ENCODE assay signal across 10 cellular contexts in the genomic region with DNA sequence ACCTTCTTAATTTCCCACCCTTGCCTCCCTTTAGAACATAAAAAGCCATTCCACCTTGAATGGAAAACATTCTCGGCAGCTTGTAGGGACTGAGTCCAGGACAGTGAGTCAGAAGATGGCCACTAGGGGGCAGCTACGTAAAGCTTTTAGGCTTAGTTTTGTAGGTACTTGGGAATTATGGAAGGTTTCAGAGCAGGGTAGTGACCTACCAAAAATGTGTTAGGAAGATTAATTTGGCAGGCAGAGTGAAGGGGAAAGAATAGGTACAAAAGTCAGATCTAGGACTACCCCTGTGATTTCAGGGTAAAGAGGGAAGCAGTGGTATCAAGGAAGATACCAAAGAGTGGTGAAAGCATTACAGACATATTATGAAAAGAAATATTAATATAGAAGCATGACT.
DNase-seq lines count a peak whose midpoint lies in the region; ATAC-seq and TF ChIP-seq lines count a peak whose summit lies in the region.
"Had no signal": no experiment of that assay in that cellular context is flagged by ENCODE, and none has a peak within 500 bp of the region (broad histone marks: within the 10 kb centered on the region; RNA-seq: fewer than 3 reads in every experiment).

No MANE protein-coding gene starts in this region.

- no peaks in the 10 kb centered on the region for H3K27me3 ChIP-seq in IMR-90 (ENCODE audit: control insufficient read depth, insufficient read depth, low read length)
- no peaks in the 10 kb centered on the region for H3K27me3 ChIP-seq in colonic mucosa
- H3K27me3 ChIP-seq: BLaER1 treated with 17β-estradiol and CSF1 and Interleukin-3, amounts not matched to agents 10 nM and 100 nM had no signal

- H3K9me1 ChIP-seq in IMR-90 (ENCODE audit: insufficient read depth, low read length): 0 out of 2 replicates have a peak, but pooled peaks cover 4% of the 10 kb centered on the region

- no peak overlapping the region for H3K27ac Mint-ChIP-seq in stimulated activated naive B cell treated with anti-CD40 and anti-IgM and Interleukin-4, amounts not matched to agents 10 μg/mL and 1 μg/mL and 100 μg/mL, for 72 hours

- H3K79me1 ChIP-seq in IMR-90 (ENCODE audit: low read depth in 1 of 2, low read length in 2 of 2): no peaks in the 10 kb centered on the region

- H3K9ac ChIP-seq in IMR-90 (ENCODE audit: low read depth, low read length): no peak overlapping the region
- no peak overlapping the region for H3K9ac ChIP-seq in colonic mucosa (ENCODE audit: low read depth in 2 of 2, low read length in 2 of 2)
- H3K9ac ChIP-seq: BLaER1 treated with 17β-estradiol and CSF1 and Interleukin-3, amounts not matched to agents 10 nM and 100 nM had no signal

- peak; percentile 43 for DNase-seq in NCI-H2029 (lab: John Stamatoyannopoulos, UW)
- no peak for DNase-seq in NCI-H2029 treated with DMSO at 0.1 percent for 48 hours (lab: John Stamatoyannopoulos, UW)
- peak; percentile 70 for DNase-seq in IMR-90
- peak; percentile 13 for DNase-seq in RWPE1 (ENCODE audit: low spot score)
- DNase-seq in colonic mucosa: peak; percentile 85
- peak; percentile 75 to 94 for DNase-seq in lower leg skin (ENCODE audit: low spot score in 2 of 2)
- DNase-seq in stimulated activated naive B cell treated with anti-CD40 and anti-IgM and Interleukin-4, amounts not matched to agents 10 μg/mL and 1 μg/mL and 100 μg/mL, for 72 hours: peak; percentile 9

- peaks cover 0 to 2% of the 10 kb centered on the region in 2 donors for H3K9me3 Mint-ChIP-seq in stimulated activated naive B cell treated with anti-CD40 and anti-IgM and Interleukin-4, amounts not matched to agents 10 μg/mL and 1 μg/mL and 100 μg/mL, for 72 hours

- H3K4me3 Mint-ChIP-seq in stimulated activated naive B cell treated with anti-CD40 and anti-IgM and Interleukin-4, amounts not matched to agents 10 μg/mL and 1 μg/mL and 100 μg/mL, for 72 hours: no peak overlapping the region

- H4K20me1 ChIP-seq in IMR-90 (ENCODE audit: insufficient read depth, low read length): no peaks in the 10 kb centered on the region
- H4K20me1 ChIP-seq: BLaER1 treated with 17β-estradiol and CSF1 and Interleukin-3, amounts not matched to agents 10 nM and 100 nM had no signal

- H3K18ac ChIP-seq in IMR-90 (ENCODE audit: low read depth, low read length): no peak overlapping the region

- no peaks in the 10 kb centered on the region for H3K36me3 ChIP-seq in IMR-90 (ENCODE audit: control insufficient read depth, insufficient read depth, low read length)
- H3K36me3 ChIP-seq in colonic mucosa: no peaks in the 10 kb centered on the region
- H3K36me3 ChIP-seq: BLaER1 treated with 17β-estradiol and CSF1 and Interleukin-3, amounts not matched to agents 10 nM and 100 nM had no signal

- peak; percentile 68 for ATAC-seq in GM21576 (IDR thresholded peaks at IDR 0.05; ENCODE audit: unreplicated experiment)
- ATAC-seq in IMR-90 (ENCODE audit: low read depth): peak; percentile 77
- peak; percentile 63 to 65 for ATAC-seq in stimulated activated naive B cell treated with anti-CD40 and anti-IgM and Interleukin-4, amounts not matched to agents 10 μg/mL and 1 μg/mL and 100 μg/mL, for 72 hours (replicated peaks)

- no peak overlapping the region for H2AK5ac ChIP-seq in IMR-90 (ENCODE audit: low read depth, low read length)

- WGBS in IMR-90 (ENCODE audit: extremely low coverage in 2 of 2, insufficient read length in 1 of 2), 2 experiments: 13% methylated on average over 1 of the region's 2 CpGs; no CpG with 5 or more reads in 1 of the 2 experiments
- WGBS in lower leg skin, 2 donors: 7 to 8% methylated on average over 2 of the region's 2 CpGs

- no TSS peak for BruUV-seq in IMR-90 (replicated peaks; lab: Mats Ljungman, UMichigan)

- peak; percentile 85 for TF ChIP-seq RAD21 in IMR-90 (IDR thresholded peaks at IDR 0.05; ENCODE audit: low read length)

- no peaks in the 10 kb centered on the region for H3K4me1 Mint-ChIP-seq in stimulated activated naive B cell treated with anti-CD40 and anti-IgM and Interleukin-4, amounts not matched to agents 10 μg/mL and 1 μg/mL and 100 μg/mL, for 72 hours

- H2BK5ac ChIP-seq in IMR-90 (ENCODE audit: low read depth, low read length, poor library complexity, severe bottlenecking): no peak overlapping the region

- H4K8ac ChIP-seq in IMR-90 (ENCODE audit: low read depth in 2 of 2, low read length in 2 of 2): no peak overlapping the region

- no peaks in the 10 kb centered on the region; the same call in 1 of the 2 replicates for H3K4me1 ChIP-seq in IMR-90 (ENCODE audit: control insufficient read depth, insufficient read depth, low read length)
- H3K4me1 ChIP-seq in colonic mucosa: no peaks in the 10 kb centered on the region
- H3K4me1 ChIP-seq: BLaER1 treated with 17β-estradiol and CSF1 and Interleukin-3, amounts not matched to agents 10 nM and 100 nM had no signal

- dilution Hi-C loops in IMR-90 (cut with HindIII; ENCODE audit: low sequenced_read_pairs, unreplicated experiment): no loop called here

- H3K56ac ChIP-seq in IMR-90 (ENCODE audit: extremely low read depth, insufficient read depth, low read length): no peak overlapping the region

- H4K5ac ChIP-seq in IMR-90 (ENCODE audit: low read depth, low read length): no peak overlapping the region

- intact Hi-C loops in IMR-90 (cut with micrococcal nuclease): loop anchor here (1.0 to 5.0 kb wide), 3 partner anchors 98 to 685 kb away; no protein-coding TSS in a partner anchor
- intact Hi-C loops in colonic mucosa (cut with DNase I): loop anchor here (5.0 kb wide), 2 partner anchors 98 to 683 kb away; no protein-coding TSS in a partner anchor
- intact Hi-C loops in lower leg skin (cut with DNase I; ENCODE audit: low total_unique reads): no loop called here

- in situ Hi-C loops in IMR-90 (cut with MboI; ENCODE audit: low sequenced_read_pairs): loop anchor here (10.0 kb wide), 1 partner anchor 685 kb away; no protein-coding TSS in a partner anchor

- H3K9me3 ChIP-seq in IMR-90 (ENCODE audit: control insufficient read depth, insufficient read depth, low read length) (no peaks in the 10 kb centered on the region), colonic mucosa (no peaks in the 10 kb centered on the region)

- no peak overlapping the region for H3K4ac ChIP-seq in IMR-90 (ENCODE audit: low read depth, low read length)

- H3K27me3 Mint-ChIP-seq in stimulated activated naive B cell treated with anti-CD40 and anti-IgM and Interleukin-4, amounts not matched to agents 10 μg/mL and 1 μg/mL and 100 μg/mL, for 72 hours: peaks cover 0 to 8% of the 10 kb centered on the region in 2 donors

- H3K14ac ChIP-seq in IMR-90 (replicated peaks; ENCODE audit: low read depth, low read length): no peak overlapping the region

- no peaks in the 10 kb centered on the region for H3K36me3 Mint-ChIP-seq in stimulated activated naive B cell treated with anti-CD40 and anti-IgM and Interleukin-4, amounts not matched to agents 10 μg/mL and 1 μg/mL and 100 μg/mL, for 72 hours

- H3K23ac ChIP-seq in IMR-90 (ENCODE audit: low read depth, low read length): no peak overlapping the region

- TF ChIP-seq CTCF in IMR-90 (conservative IDR thresholded peaks at IDR 0.05; ENCODE audit: low read depth, low read length) (peak; percentile 74), RWPE1 (conservative IDR thresholded peaks at IDR 0.05; ENCODE audit: low read depth) (peak; percentile 68), colonic mucosa (IDR thresholded peaks at IDR 0.05) (peak; percentile 84), lower leg skin (IDR thresholded peaks at IDR 0.05) (peak in 1 of 3 donors; percentile 41)

- no peak overlapping the region for H4K91ac ChIP-seq in IMR-90 (ENCODE audit: insufficient read depth, low read depth, low read length)

- no peak overlapping the region for H2BK120ac ChIP-seq in IMR-90 (ENCODE audit: low read depth, low read length)

- CTCF ChIA-PET in IMR-90 (lab: Yijun Ruan, JAX) (interaction anchor here (0.6 to 1.9 kb wide), 12 partner anchors 9 to 685 kb away, joined by 3 to 6 read pairs (median 4); no protein-coding TSS in a partner anchor), RWPE1 (lab: Yijun Ruan, JAX) (interaction anchor here (0.5 to 1.8 kb wide), 12 partner anchors 10 to 682 kb away, joined by 3 to 6 read pairs (median 4); no protein-coding TSS in a partner anchor)

- H2BK20ac ChIP-seq in IMR-90 (ENCODE audit: low read depth, low read length): no peak overlapping the region

- H2AK9ac ChIP-seq in IMR-90 (replicated peaks; ENCODE audit: low read depth, low read length, poor library complexity): no peak overlapping the region

- no peak overlapping the region for H3K27ac ChIP-seq in IMR-90 (ENCODE audit: insufficient read depth, low read length)
- H3K27ac ChIP-seq in RWPE1: no peak overlapping the region
- no peak overlapping the region for H3K27ac ChIP-seq in colonic mucosa
- H3K27ac ChIP-seq: BLaER1 treated with 17β-estradiol and CSF1 and Interleukin-3, amounts not matched to agents 10 nM and 100 nM; epithelial cell of prostate had no signal

- POLR2A ChIA-PET in IMR-90 (lab: Charles Lee; ENCODE audit: unreplicated experiment): no interaction called here
- POLR2A ChIA-PET in RWPE1 (lab: Yijun Ruan, JAX; ENCODE audit: low non-redundant PET): no interaction called here

- no peak overlapping the region for H3K4me2 ChIP-seq in IMR-90 (ENCODE audit: low read depth, low read length)
- H3K4me2 ChIP-seq: BLaER1 treated with 17β-estradiol and CSF1 and Interleukin-3, amounts not matched to agents 10 nM and 100 nM had no signal

- no peak for TF ChIP-seq POLR2A in IMR-90 (IDR thresholded peaks at IDR 0.05; ENCODE audit: low read depth, low read length)
- no peak for TF ChIP-seq POLR2A in lower leg skin (IDR thresholded peaks at IDR 0.05)

- H2BK15ac ChIP-seq in IMR-90 (ENCODE audit: low read depth, low read length): no peak overlapping the region

- H3K4me3 ChIP-seq in IMR-90 (ENCODE audit: insufficient read depth, low read depth, low read length): no peak overlapping the region
- no peak overlapping the region for H3K4me3 ChIP-seq in colonic mucosa
- H3K4me3 ChIP-seq in lower leg skin (ENCODE audit: low read depth, poor library complexity, severe bottlenecking): no peak overlapping the region
- H3K4me3 ChIP-seq: BLaER1 treated with 17β-estradiol and CSF1 and Interleukin-3, amounts not matched to agents 10 nM and 100 nM had no signal

- H2AFZ ChIP-seq in IMR-90 (replicated peaks; ENCODE audit: low read length, poor library complexity): no peak overlapping the region

TF ChIP-seq in IMR-90, 13 proteins besides CTCF, POLR2A, EP300 and RAD21:
- TF ChIP-seq MAZ (IDR thresholded peaks at IDR 0.05; ENCODE audit: borderline replicate concordance, low read depth, low read length): no peak
- peak; percentile 70 for TF ChIP-seq SMC3 (IDR thresholded peaks at IDR 0.05; ENCODE audit: low read depth, low read length)
